Comparison of ENCODE assay signal across 2 cellular contexts in the genomic region with DNA sequence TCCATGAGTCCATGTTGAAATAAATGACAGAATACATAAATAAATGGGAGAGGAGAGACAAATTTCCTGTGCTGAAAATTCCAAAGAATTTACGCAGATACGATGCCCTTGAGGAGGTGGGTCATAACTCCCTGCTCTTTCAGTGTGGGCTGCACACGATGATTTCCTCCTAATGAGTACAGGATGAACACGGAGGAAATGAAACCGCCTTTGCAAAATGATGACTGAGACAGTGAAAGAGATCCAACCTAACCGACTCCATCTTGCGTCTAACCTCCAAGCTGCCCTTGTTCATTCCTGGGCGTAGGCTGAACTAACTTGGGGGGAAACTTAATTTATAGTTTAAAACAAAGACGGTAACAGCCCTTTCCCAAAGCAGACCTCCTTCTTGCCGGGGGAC. TPM values are rescaled to one million over a fixed set of nuclear protein-coding genes. Genes with fewer than 3 reads are reported as not detected.
"Had no signal": no experiment of that assay in that cellular context is flagged by ENCODE, and none has a peak within 500 bp of the region (broad histone marks: within the 10 kb centered on the region; RNA-seq: fewer than 3 reads in every experiment).

No MANE protein-coding gene starts in this region.

RNA-seq across cellular contexts. Expression of gene TM4SF19, which starts 35.6 kb away (rescaled TPM):
- total RNA-seq: OCI-LY7 had no signal
- polyA plus RNA-seq: SK-N-SH had no signal
